17 cellular contexts compared by ENCODE assay signal in the genomic region with DNA sequence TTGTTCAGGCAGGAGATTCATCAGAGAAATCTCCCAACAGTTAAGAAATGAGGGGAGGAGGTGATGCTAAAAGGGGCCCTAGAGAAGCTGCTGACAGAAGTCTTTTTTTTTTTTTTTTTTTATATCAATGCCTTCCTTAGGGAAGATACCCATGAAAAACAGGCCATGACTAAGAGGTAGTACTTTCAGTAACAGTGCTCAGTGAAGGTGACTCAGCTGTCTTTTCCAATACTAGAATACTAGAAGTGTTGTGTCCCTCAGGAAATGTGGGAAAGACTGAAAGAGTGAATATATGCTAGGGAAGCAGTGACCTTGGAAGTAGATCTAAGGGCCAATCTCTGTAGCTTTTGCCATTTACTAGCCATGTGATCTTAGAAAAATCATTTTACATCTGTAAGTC. TPM values are rescaled to one million over a fixed set of nuclear protein-coding genes. Genes with fewer than 3 reads are reported as not detected.
DNase-seq lines count a peak whose midpoint lies in the region; ATAC-seq and TF ChIP-seq lines count a peak whose summit lies in the region.
"Had no signal": no experiment of that assay in that cellular context is flagged by ENCODE, and none has a peak within 500 bp of the region (broad histone marks: within the 10 kb centered on the region; RNA-seq: fewer than 3 reads in every experiment).

No MANE protein-coding gene starts in this region.

- peaks cover 9% of the 10 kb centered on the region for H3K4me1 ChIP-seq in ACC112 (ENCODE audit: control insufficient read depth, insufficient read depth, low read length, unreplicated experiment)
- H3K4me1 ChIP-seq: right lobe of liver had no signal

- H3K27me3 ChIP-seq in ACC112 (ENCODE audit: insufficient read depth, low read length) = no peaks in the 10 kb centered on the region
- H3K27me3 ChIP-seq: right lobe of liver had no signal

- peaks cover 0 to 11% of the 10 kb centered on the region in 2 donors for H3K9me3 Mint-ChIP-seq in stimulated activated naive CD8-positive, alpha-beta T cell treated with anti-CD3 and anti-CD28 coated beads, Interleukin-15, amount 100 ng/mL, for 72 hours

- no peaks in the 10 kb centered on the region for H3K27me3 Mint-ChIP-seq in stimulated activated naive CD8-positive, alpha-beta T cell treated with anti-CD3 and anti-CD28 coated beads, Interleukin-15, amount 100 ng/mL, for 72 hours
- H3K27me3 Mint-ChIP-seq in T-helper 17 cell = no peaks in the 10 kb centered on the region
- H3K27me3 Mint-ChIP-seq: stimulated activated naive CD8-positive, alpha-beta T cell treated with anti-CD3 and anti-CD28 coated beads, Interleukin-15, Interleukin-2, amounts not matched to agents 100 ng/mL and 50 ng/mL, for 24 hours had no signal

- H3K36me3 ChIP-seq in ACC112 (ENCODE audit: insufficient read depth, low read length) = peaks cover 17% of the 10 kb centered on the region; the same call in 1 of the 2 replicates

- H3K27ac ChIP-seq in ACC112 (ENCODE audit: low read depth, low read length) = peak overlapping the region; percentile 51
- H3K27ac ChIP-seq: A549, right lobe of liver had no signal

- H3K9me3 ChIP-seq in T-helper 17 cell (ENCODE audit: control insufficient read depth, low read length, poor library complexity, severe bottlenecking) = no peaks in the 10 kb centered on the region
- H3K9me3 ChIP-seq: right lobe of liver had no signal

- TF ChIP-seq CTCF in foreskin fibroblast (IDR thresholded peaks at IDR 0.05; ENCODE audit: low read depth, low read length) = no peak

- no peak overlapping the region for H2AFZ ChIP-seq in ACC112 (ENCODE audit: low read length, unreplicated experiment)

- peaks cover 10% of the 10 kb centered on the region for H3K36me3 Mint-ChIP-seq in T-helper 17 cell (ENCODE audit: low read depth)

- no peak overlapping the region for H3K4me3 ChIP-seq in ACC112 (ENCODE audit: low read depth, low read length)
- H3K4me3 ChIP-seq in foreskin fibroblast (ENCODE audit: low read depth in 1 of 2, low read length in 2 of 2) = no peak overlapping the region
- H3K4me3 ChIP-seq: A549, right lobe of liver had no signal

- no peak overlapping the region for H3K27ac Mint-ChIP-seq in stimulated activated naive CD8-positive, alpha-beta T cell treated with anti-CD3 and anti-CD28 coated beads, Interleukin-15, amount 100 ng/mL, for 72 hours
- no peak overlapping the region for H3K27ac Mint-ChIP-seq in T-helper 17 cell
- H3K27ac Mint-ChIP-seq: activated CD8-positive, alpha-beta T cell treated with anti-CD3 and anti-CD28 coated beads, Interleukin-2, amount 10 ng/mL, durations not matched to agents 7 days and 5 days; stimulated activated naive CD8-positive, alpha-beta T cell treated with anti-CD3 and anti-CD28 coated beads, Interleukin-15, Interleukin-2, amounts not matched to agents 100 ng/mL and 50 ng/mL, for 24 hours had no signal

- no peak overlapping the region for H3K4me3 Mint-ChIP-seq in stimulated activated naive CD8-positive, alpha-beta T cell treated with anti-CD3 and anti-CD28 coated beads, Interleukin-15, amount 100 ng/mL, for 72 hours
- H3K4me3 Mint-ChIP-seq in T-helper 17 cell = no peak overlapping the region
- H3K4me3 Mint-ChIP-seq: activated CD8-positive, alpha-beta T cell treated with anti-CD3 and anti-CD28 coated beads, Interleukin-2, amount 10 ng/mL, durations not matched to agents 7 days and 5 days; neural crest cell; stimulated activated naive CD8-positive, alpha-beta T cell treated with anti-CD3 and anti-CD28 coated beads, Interleukin-15, Interleukin-2, amounts not matched to agents 100 ng/mL and 50 ng/mL, for 24 hours had no signal

- no peak for ATAC-seq in GM21423 (IDR thresholded peaks at IDR 0.05; ENCODE audit: unreplicated experiment)
- no peak for ATAC-seq in stimulated activated naive CD8-positive, alpha-beta T cell treated with anti-CD3 and anti-CD28 coated beads, Interleukin-15, amount 100 ng/mL, for 72 hours
- no peak for ATAC-seq in T-helper 17 cell
- ATAC-seq: A549; activated CD8-positive, alpha-beta T cell treated with anti-CD3 and anti-CD28 coated beads, Interleukin-2, amount 10 ng/mL, durations not matched to agents 7 days and 5 days; right lobe of liver had no signal

- no peaks in the 10 kb centered on the region for H3K4me1 Mint-ChIP-seq in stimulated activated naive CD8-positive, alpha-beta T cell treated with anti-CD3 and anti-CD28 coated beads, Interleukin-15, amount 100 ng/mL, for 72 hours
- H3K4me1 Mint-ChIP-seq in T-helper 17 cell = no peaks in the 10 kb centered on the region
- H3K4me1 Mint-ChIP-seq: neural crest cell had no signal

- H3K79me2 ChIP-seq in ACC112 (ENCODE audit: control insufficient read depth, insufficient read depth, low read length, unreplicated experiment) = no peaks in the 10 kb centered on the region

- peak; percentile 75 for DNase-seq in HCEC 1CT
- peak; percentile 45 for DNase-seq in amniotic stem cell (lab: John Stamatoyannopoulos, UW)
- DNase-seq in foreskin fibroblast = peak; percentile 52 to 70
- no peak for DNase-seq in stimulated activated naive CD8-positive, alpha-beta T cell treated with anti-CD3 and anti-CD28 coated beads, Interleukin-15, amount 100 ng/mL, for 72 hours
- DNase-seq in NCI-H82 treated with DMSO at 0.1 percent for 48 hours (lab: John Stamatoyannopoulos, UW; ENCODE audit: unreplicated experiment) = no peak
- no peak for DNase-seq in T-helper 17 cell
- DNase-seq: activated CD8-positive, alpha-beta T cell treated with anti-CD3 and anti-CD28 coated beads, Interleukin-2, amount 10 ng/mL, durations not matched to agents 7 days and 5 days; activated gamma-delta T cell; central memory CD4-positive, alpha-beta T cell; NCI-H1048; NCI-H345; right lobe of liver had no signal

RNA-seq across cellular contexts. Expression of a gene that starts 52.4 kb away (rescaled TPM):
- under 1 TPM; 0.18 to 0.22 TPM for total RNA-seq in T-helper 17 cell

Comparison
In these comparisons a context has a peak if more than half of its experiments do, and no peak if none do; other contexts are left out.
1. DNase-seq: peak in HCEC 1CT (single experiment), amniotic stem cell (single experiment) and foreskin fibroblast (2 of 2); none in stimulated activated naive CD8-positive, alpha-beta T cell treated with anti-CD3 and anti-CD28 coated beads, Interleukin-15, amount 100 ng/mL, for 72 hours (0 of 2), NCI-H82 treated with DMSO at 0.1 percent for 48 hours (single experiment) and T-helper 17 cell (0 of 3).